Comparison of ENCODE assay signal across 14 cellular contexts in genomic region chr1:206722751-206723499, GRCh38. TPM values are rescaled to one million over a fixed set of nuclear protein-coding genes. Genes with fewer than 3 reads are reported as not detected.
DNase-seq lines count a peak whose midpoint lies in the region; ATAC-seq and TF ChIP-seq lines count a peak whose summit lies in the region.
"Had no signal": no experiment of that assay in that cellular context is flagged by ENCODE, and none has a peak within 500 bp of the region (broad histone marks: within the 10 kb centered on the region; RNA-seq: fewer than 3 reads in every experiment).

No MANE protein-coding gene starts in this region.

- intact Hi-C loops in heart left ventricle (cut with DNase I) (loop anchor here in 6 of 10 donors (2.0 to 10.0 kb wide), 3 partner anchors 36 to 68 kb away; no protein-coding TSS in a partner anchor), sigmoid colon (cut with DNase I) (no loop called here), uterus (cut with DNase I; ENCODE audit: low total_unique reads) (loop anchor here (10.0 kb wide), 1 partner anchor 98 kb away; no protein-coding TSS in a partner anchor)

- H3K4me1 ChIP-seq in GM23248 (ENCODE audit: insufficient read depth) (peaks cover 43% of the 10 kb centered on the region), SJCRH30 (peaks cover 19% of the 10 kb centered on the region; the same call in 1 of the 2 replicates), heart left ventricle (peaks cover 14 to 100% (median 94%) of the 10 kb centered on the region in 12 donors), sigmoid colon (peaks cover 0 to 88% (median 71%) of the 10 kb centered on the region in 4 donors), uterus (peaks cover 0 to 7% of the 10 kb centered on the region in 2 donors)

- DNase-seq in GM23248 = peak; percentile 46
- peak; percentile 53 to 74 for DNase-seq in SJCRH30
- DNase-seq in heart left ventricle = peak in 1 of 5 donors; percentile 40
- DNase-seq in sigmoid colon = peak; percentile 63
- DNase-seq in uterus = no peak
- DNase-seq in HEK293T (ENCODE audit: extremely low spot score) = no peak
- DNase-seq: activated CD4-positive, alpha-beta T cell treated with anti-CD3 and anti-CD28 coated beads, Interleukin-2, amount 10 ng/mL, durations not matched to agents 7 days and 5 days; activated naive CD4-positive, alpha-beta T cell treated with anti-CD3 and anti-CD28 coated beads, Interleukin-2, amount 50 U/mL, for 16 hours; NCI-H2081 treated with DMSO at 0.1 percent for 48 hours; T-helper 1 cell had no signal

- no peak overlapping the region for H2AFZ ChIP-seq in GM23248

- H3K36me3 ChIP-seq in GM23248 (ENCODE audit: low read depth) = 0 out of 2 replicates have a peak, but pooled peaks cover 1% of the 10 kb centered on the region
- H3K36me3 ChIP-seq in SJCRH30 = no peaks in the 10 kb centered on the region; the same call in 1 of the 2 replicates
- no peaks in the 10 kb centered on the region for H3K36me3 ChIP-seq in heart left ventricle
- H3K36me3 ChIP-seq in sigmoid colon = no peaks in the 10 kb centered on the region
- H3K36me3 ChIP-seq in uterus = no peaks in the 10 kb centered on the region

- H3K27me3 ChIP-seq in GM23248 (replicated peaks; ENCODE audit: insufficient read depth) (no peaks in the 10 kb centered on the region), SJCRH30 (no peaks in the 10 kb centered on the region), heart left ventricle (no peaks in the 10 kb centered on the region), sigmoid colon (no peaks in the 10 kb centered on the region), uterus (no peaks in the 10 kb centered on the region)

- 76 to 80% methylated on average over 17 of the region's 17 CpGs for WGBS in GM23248 (ENCODE audit: low coverage in 1 of 2, low lambda C conversion rate in 2 of 2, missing lambda C conversion rate in 2 of 2), 2 experiments
- 32 to 40% (median 38%) methylated on average over 14 to 17 of the region's 17 CpGs for WGBS in heart left ventricle, 4 donors
- WGBS in sigmoid colon, 2 donors = 84 to 89% methylated on average over 17 of the region's 17 CpGs

- peaks cover 26% of the 10 kb centered on the region for H4K20me1 ChIP-seq in GM23248 (ENCODE audit: insufficient read depth)

- peak overlapping the region; percentile 74 for H3K4me2 ChIP-seq in GM23248 (ENCODE audit: unreplicated experiment)

- peaks cover 98% of the 10 kb centered on the region for H3K79me2 ChIP-seq in GM23248 (ENCODE audit: insufficient read depth)

- TF ChIP-seq POLR2A in heart left ventricle (IDR thresholded peaks at IDR 0.05) = no peak
- TF ChIP-seq POLR2A in sigmoid colon (IDR thresholded peaks at IDR 0.05) = no peak
- no peak for TF ChIP-seq POLR2A in uterus (IDR thresholded peaks at IDR 0.05)

- CTCF ChIA-PET in HEK293T (lab: Yijun Ruan, JAX) = no interaction called here

- TF ChIP-seq EP300 in sigmoid colon (IDR thresholded peaks at IDR 0.05) = no peak

- ATAC-seq in heart left ventricle (peak; percentile 28 to 48 (median 37)), GM19395 (IDR thresholded peaks at IDR 0.05; ENCODE audit: unreplicated experiment) (no peak), GM18519 (IDR thresholded peaks at IDR 0.05; ENCODE audit: low FRiP score, unreplicated experiment) (no peak)

- H3K9me2 ChIP-seq in GM23248 (ENCODE audit: insufficient read depth) = no peaks in the 10 kb centered on the region

- H3K9me3 ChIP-seq in GM23248 (ENCODE audit: low read depth) (no peaks in the 10 kb centered on the region), SJCRH30 (replicated peaks) (no peaks in the 10 kb centered on the region), heart left ventricle (no peaks in the 10 kb centered on the region), sigmoid colon (no peaks in the 10 kb centered on the region), uterus (no peaks in the 10 kb centered on the region)

- H3K27ac ChIP-seq in GM23248 = peak overlapping the region; percentile 94
- no peak overlapping the region for H3K27ac ChIP-seq in SJCRH30
- peak overlapping the region; percentile 64 to 95 (median 84) for H3K27ac ChIP-seq in heart left ventricle
- H3K27ac ChIP-seq in sigmoid colon = peak overlapping the region in 2 of 4 donors; percentile 73 to 75
- H3K27ac ChIP-seq in uterus = peak overlapping the region in 1 of 2 donors; percentile 69

- H3F3A ChIP-seq in GM23248 (ENCODE audit: insufficient read depth) = peaks cover 29% of the 10 kb centered on the region

- POLR2A ChIA-PET in HEK293T (lab: Yijun Ruan, JAX) = no interaction called here

- in situ Hi-C loops in GM23248 (cut with MboI) = no loop called here

- H3K4me3 ChIP-seq in GM23248 (no peak overlapping the region; the same call in 1 of the 2 replicates), SJCRH30 (no peak overlapping the region), heart left ventricle (peak overlapping the region in 7 of 12 donors; percentile 3 to 28 (median 20)), sigmoid colon (no peak overlapping the region), uterus (no peak overlapping the region)
- H3K4me3 ChIP-seq: skin epidermis had no signal

- TF ChIP-seq CTCF in heart left ventricle (IDR thresholded peaks at IDR 0.05) (no peak), sigmoid colon (IDR thresholded peaks at IDR 0.05) (no peak), uterus (IDR thresholded peaks at IDR 0.05) (no peak)

- peak overlapping the region; percentile 72 for H3K9ac ChIP-seq in GM23248

TF ChIP-seq in HEK293T, 16 proteins besides CTCF, POLR2A, EP300 and RAD21:
- TF ChIP-seq HDGF (IDR thresholded peaks at IDR 0.05; ENCODE audit: borderline replicate concordance) (no peak), ARNT (IDR thresholded peaks at IDR 0.05) (no peak), ELF4 (IDR thresholded peaks at IDR 0.05) (no peak), LEF1 (IDR thresholded peaks at IDR 0.05; ENCODE audit: borderline replicate concordance) (no peak), NFRKB (IDR thresholded peaks at IDR 0.05) (no peak), ZNF384 (IDR thresholded peaks at IDR 0.05) (no peak), TARDBP (IDR thresholded peaks at IDR 0.05) (no peak), SP1 (IDR thresholded peaks at IDR 0.05) (no peak), CTBP1 (IDR thresholded peaks at IDR 0.05; ENCODE audit: borderline replicate concordance) (no peak), FOXK2 (IDR thresholded peaks at IDR 0.05) (no peak), BHLHE40 (IDR thresholded peaks at IDR 0.05; ENCODE audit: borderline replicate concordance) (no peak), L3MBTL2 (conservative IDR thresholded peaks at IDR 0.05) (no peak), SUZ12 (IDR thresholded peaks at IDR 0.05) (no peak)

RNA-seq across cellular contexts. Expression of gene MAPKAPK2, which starts 38.2 kb away (rescaled TPM):
- 50.6 and 63.3 TPM in 2 replicates for total RNA-seq in GM23248 (2014; rRNA removed; shearing (Covaris generic))
- polyA plus RNA-seq in GM23248 (2016; fragmentation: Nextera tagmentation; extraction: Ambion mirVana) (7.5 and 8.8 TPM in 2 replicates), heart left ventricle (100 to 1,000 TPM; 126 to 227 TPM), sigmoid colon (10 to 100 TPM; 37.8 to 55.5 (median 39.3) TPM)
- total RNA-seq in SJCRH30 (2014; rRNA removed; shearing (Covaris generic)) = 64.4 and 67.6 TPM in 2 replicates
- total RNA-seq in heart left ventricle (100 to 1,000 TPM; 163 to 327 (median 223) TPM), sigmoid colon (10 to 100 TPM; 32.1 to 61.4 (median 40.5) TPM), uterus (10 to 100 TPM; 17.1 to 89.2 (median 27.4) TPM)

RNA-seq across cellular contexts. Expression of gene IL19, which starts 47.6 kb away (rescaled TPM):
- total RNA-seq in GM23248 (2014; rRNA removed; shearing (Covaris generic)) = not detected in 2 replicates
- polyA plus RNA-seq in GM23248 (2016; fragmentation: Nextera tagmentation; extraction: Ambion mirVana) (not detected in 2 replicates), heart left ventricle (not detected), sigmoid colon (under 1 TPM in 1 of 3 donors, not detected in 2; 0.10 TPM)
- not detected in 2 replicates for total RNA-seq in SJCRH30 (2014; rRNA removed; shearing (Covaris generic))
- total RNA-seq in heart left ventricle (not detected), sigmoid colon (not detected), uterus (under 1 TPM in 1 of 4 donors, not detected in 3; 0.76 TPM)
- total RNA-seq: activated CD4-positive, alpha-beta T cell treated with anti-CD3 and anti-CD28 coated beads, Interleukin-2, amount 10 ng/mL, durations not matched to agents 7 days and 5 days; mucosa of gallbladder had no signal

RNA-seq across cellular contexts. Expression of gene IL10, which starts 49.4 kb away (rescaled TPM):
- total RNA-seq in GM23248 (2014; rRNA removed; shearing (Covaris generic)) = not detected in 2 replicates
- polyA plus RNA-seq in GM23248 (2016; fragmentation: Nextera tagmentation; extraction: Ambion mirVana) (not detected in 2 replicates), heart left ventricle (1 to 10 TPM in 1 of 2 donors, under 1 TPM in 1; 0.27 to 1.0 TPM), sigmoid colon (10 to 100 TPM in 1 of 3 donors, 1 to 10 TPM in 2; 1.6 to 16.8 (median 2.8) TPM)
- total RNA-seq in SJCRH30 (2014; rRNA removed; shearing (Covaris generic)) = 0.16 TPM in 1 of 2 replicates, not detected in the other
- total RNA-seq in heart left ventricle (1 to 10 TPM in 3 of 9 donors, under 1 TPM in 5, not detected in 1; 0.50 to 5.0 (median 0.88) TPM), sigmoid colon (10 to 100 TPM in 2 of 4 donors, 1 to 10 TPM in 2; 1.7 to 11.1 (median 8.2) TPM), uterus (1 to 10 TPM in 1 of 4 donors, under 1 TPM in 1, not detected in 2; 0.55 to 3.2 TPM)

Comparison
In these comparisons a context has a peak if more than half of its experiments do, and no peak if none do; other contexts are left out.
1. DNase-seq: peak in GM23248 (single experiment), SJCRH30 (2 of 2) and sigmoid colon (single experiment); none in uterus (0 of 2) and HEK293T (single experiment).
2. H3K4me3 ChIP-seq: peak in heart left ventricle (7 of 12); none in GM23248 (single experiment), SJCRH30 (single experiment), sigmoid colon (0 of 4) and uterus (0 of 2).
3. ATAC-seq: peak in heart left ventricle (4 of 4); none in GM19395 (single experiment) and GM18519 (single experiment).